In genomic region chr17:29293890-29294579, GRCh38 we compare ENCODE assay signal across 8 cellular contexts. TPM values are rescaled to one million over a fixed set of nuclear protein-coding genes. Genes with fewer than 3 reads are reported as not detected.
A peak's percentile ranks its signal among the peaks of the same experiment; 100 is the strongest.
DNase-seq lines count a peak whose midpoint lies in the region; ATAC-seq and TF ChIP-seq lines count a peak whose summit lies in the region.

Gene NUFIP2 (minus strand): TSS chr17:29294148. CDS start chr17:29294059, 89 bp downstream.

- TF ChIP-seq CTCF in GM20000 (IDR thresholded peaks at IDR 0.05; ENCODE audit: extremely low read depth, missing control alignments): no peak
- TF ChIP-seq CTCF in lung (IDR thresholded peaks at IDR 0.05; ENCODE audit: control extremely low read depth, extremely low read depth): no peak

- CTCF ChIA-PET in activated CD8-positive, alpha-beta memory T cell treated with anti-CD3 and anti-CD28 coated beads for 36 hours (lab: Charles Lee): interaction anchor here (1.2 kb wide), 1 partner anchor 156 kb away, joined by 3 read pairs; no protein-coding TSS in a partner anchor

- H3K27me3 ChIP-seq in lung (ENCODE audit: control insufficient read depth, insufficient read depth): no peaks in the 10 kb centered on the region

- H3K9me3 ChIP-seq in lung (ENCODE audit: control insufficient read depth in 2 of 2, insufficient read depth in 1 of 2, low read length in 1 of 2): no peaks in the 10 kb centered on the region

- H3K4me1 ChIP-seq in lung (ENCODE audit: control insufficient read depth in 2 of 2, insufficient read depth in 2 of 2, low read length in 2 of 2): peaks cover under 1 to 2% of the 10 kb centered on the region in 2 donors

- POLR2A ChIA-PET in activated CD8-positive, alpha-beta memory T cell treated with anti-CD3 and anti-CD28 coated beads for 36 hours (lab: Charles Lee): interaction anchor here (0.5 to 1.3 kb wide), 10 partner anchors 68 to 300 kb away, joined by 3 to 6 read pairs (median 3); partner anchors contain the start of genes ABHD15 and TAOK1

- 0% methylated on average over 31 of the region's 31 CpGs for WGBS in lung, 2 donors

- H3K36me3 ChIP-seq in lung (ENCODE audit: control insufficient read depth in 2 of 2, insufficient read depth in 2 of 2, low read length in 2 of 2): peaks cover 0 to 3% of the 10 kb centered on the region in 2 donors

- peak within 1 kb of the TSS; percentile 99 for H3K27ac ChIP-seq in lung (ENCODE audit: low read depth in 1 of 2, low read length in 1 of 2)

- DNase-seq in CMK (ENCODE audit: low read depth) (peak; percentile 91), GM20000 (ENCODE audit: low spot score) (peak; percentile 97), HT-29 (ENCODE audit: low spot score) (peak; percentile 98), NOMO-1 (lab: John Stamatoyannopoulos, UW; ENCODE audit: unreplicated experiment in 2 of 2) (peak; percentile 99), lung (ENCODE audit: low spot score) (peak; percentile 99)
- peak; percentile 96 for DNase-seq in effector CD8-positive, alpha-beta T cell (lab: John Stamatoyannopoulos, UW)
- DNase-seq in stimulated activated CD4-positive, alpha-beta T cell treated with anti-CD3 and anti-CD28 coated beads, TNF-alpha, amount 100 ng/mL, for 4 hours (ENCODE audit: low read depth in 3 of 3): peak; percentile 93 to 98 (median 95)

- ATAC-seq in lung (ENCODE audit: insufficient read depth, low FRiP score): peak; percentile 90

- peak within 1 kb of the TSS; percentile 99 for H3K4me3 ChIP-seq in lung

RNA-seq across cellular contexts. Expression of gene NUFIP2, which starts in this region (rescaled TPM):
- total RNA-seq in HT-29 (2014; rRNA removed; shearing (Covaris generic)): 19.3 and 20.3 TPM in 2 replicates
- total RNA-seq in activated CD8-positive, alpha-beta memory T cell treated with anti-CD3 and anti-CD28 coated beads for 36 hours: 10 to 100 TPM; 64.9 to 66.9 TPM
- 10 to 100 TPM; 47.1 to 71.6 TPM for total RNA-seq in lung
- polyA plus RNA-seq in lung: 10 to 100 TPM; 10.2 to 12.2 TPM

Comparison
In these comparisons a context has a peak if more than half of its experiments do, and no peak if none do; other contexts are left out.
1. Peak in every context shown above with its lines: DNase-seq, ATAC-seq, H3K4me3 ChIP-seq and H3K27ac ChIP-seq.